Comparison of ENCODE assay signal across 17 cellular contexts in the genomic region with DNA sequence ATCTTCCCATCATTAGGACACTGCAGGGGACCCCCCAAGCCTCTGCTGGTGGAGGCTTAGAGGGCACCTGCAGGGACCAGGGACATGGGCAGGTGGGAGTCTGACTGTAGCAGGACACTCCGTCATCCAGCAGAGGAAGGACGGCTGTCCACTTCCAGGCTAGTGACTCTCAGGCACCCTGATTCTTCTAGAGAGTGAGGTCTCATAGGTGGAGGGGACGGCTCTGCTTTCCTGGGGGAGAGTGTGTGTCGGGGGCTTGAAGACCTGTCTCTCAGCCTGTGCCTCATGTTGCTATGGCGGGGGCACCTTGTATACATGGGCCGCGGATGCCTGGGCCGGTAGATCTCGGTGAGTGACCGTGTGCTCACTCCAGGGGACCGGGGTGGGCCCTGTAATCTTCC.
"Had no signal": no experiment of that assay in that cellular context is flagged by ENCODE, and none has a peak within 500 bp of the region (broad histone marks: within the 10 kb centered on the region; RNA-seq: fewer than 3 reads in every experiment).

No MANE protein-coding gene starts in this region.

- DNase-seq: cortex of kidney; effector CD8-positive, alpha-beta T cell; foreskin melanocyte; left colon; occipital lobe; stimulated activated CD4-positive, alpha-beta T cell treated with anti-CD3 and anti-CD28 coated beads, Interleukin-4, amount 100 ng/mL, for 1 hour; stimulated activated CD8-positive, alpha-beta memory T cell treated with anti-CD3 and anti-CD28 coated beads, Interleukin-4, amount 100 ng/mL, for 48 hours; testis had no signal

- H3K79me2 ChIP-seq: hepatocyte had no signal

- H3K27ac Mint-ChIP-seq: natural killer cell treated with Interleukin-12 subunit alpha and Interleukin-12 subunit beta and Interleukin-15 and Interleukin-18, amount 100 ng/mL, for 72 hours; stimulated activated memory B cell treated with anti-CD40 and anti-IgM and Interleukin-4, amounts not matched to agents 10 μg/mL and 1 μg/mL and 100 μg/mL, for 72 hours; stimulated activated naive CD8-positive, alpha-beta T cell treated with anti-CD3 and anti-CD28 coated beads, Interleukin-15, Interleukin-2, amounts not matched to agents 100 ng/mL and 50 ng/mL, for 24 hours had no signal

- H3K9me3 Mint-ChIP-seq: natural killer cell treated with Interleukin-12 subunit alpha and Interleukin-12 subunit beta and Interleukin-15 and Interleukin-18, amount 100 ng/mL, for 72 hours had no signal

- H3K4me3 Mint-ChIP-seq: natural killer cell treated with Interleukin-12 subunit alpha and Interleukin-12 subunit beta and Interleukin-15 and Interleukin-18, amount 100 ng/mL, for 72 hours; stimulated activated memory B cell treated with anti-CD40 and anti-IgM and Interleukin-4, amounts not matched to agents 10 μg/mL and 1 μg/mL and 100 μg/mL, for 72 hours; stimulated activated naive CD8-positive, alpha-beta T cell treated with anti-CD3 and anti-CD28 coated beads, Interleukin-15, Interleukin-2, amounts not matched to agents 100 ng/mL and 50 ng/mL, for 24 hours had no signal

- H3K36me3 ChIP-seq: upper lobe of right lung, vagina had no signal

- H3K4me2 ChIP-seq: hepatocyte, smooth muscle cell had no signal

- H3K27ac ChIP-seq: dorsolateral prefrontal cortex, hepatocyte, testis, upper lobe of right lung, vagina had no signal

- H3K27me3 ChIP-seq: dorsolateral prefrontal cortex, hepatocyte, testis, tibial nerve, upper lobe of right lung, vagina had no signal

- H3K4me1 Mint-ChIP-seq: stimulated activated memory B cell treated with anti-CD40 and anti-IgM and Interleukin-4, amounts not matched to agents 10 μg/mL and 1 μg/mL and 100 μg/mL, for 72 hours had no signal

- H3K36me3 Mint-ChIP-seq: natural killer cell treated with Interleukin-12 subunit alpha and Interleukin-12 subunit beta and Interleukin-15 and Interleukin-18, amount 100 ng/mL, for 72 hours; stimulated activated memory B cell treated with anti-CD40 and anti-IgM and Interleukin-4, amounts not matched to agents 10 μg/mL and 1 μg/mL and 100 μg/mL, for 72 hours had no signal

- H2AFZ ChIP-seq: hepatocyte had no signal

- ATAC-seq: left colon; natural killer cell treated with Interleukin-12 subunit alpha and Interleukin-12 subunit beta and Interleukin-15 and Interleukin-18, amount 100 ng/mL, for 72 hours; stimulated activated memory B cell treated with anti-CD40 and anti-IgM and Interleukin-4, amounts not matched to agents 10 μg/mL and 1 μg/mL and 100 μg/mL, for 72 hours; upper lobe of right lung had no signal

- H3K4me3 ChIP-seq: dorsolateral prefrontal cortex, hepatocyte, smooth muscle cell, testis, tibial nerve, upper lobe of right lung, vagina had no signal

- H3K27me3 Mint-ChIP-seq: stimulated activated memory B cell treated with anti-CD40 and anti-IgM and Interleukin-4, amounts not matched to agents 10 μg/mL and 1 μg/mL and 100 μg/mL, for 72 hours; stimulated activated naive CD8-positive, alpha-beta T cell treated with anti-CD3 and anti-CD28 coated beads, Interleukin-15, Interleukin-2, amounts not matched to agents 100 ng/mL and 50 ng/mL, for 24 hours had no signal

- H3K9me3 ChIP-seq: testis, upper lobe of right lung, vagina had no signal

- H3K4me1 ChIP-seq: testis, upper lobe of right lung, vagina had no signal
